8 cellular contexts compared by ENCODE assay signal in genomic region chr14:75147423-75148071, GRCh38. TPM values are rescaled to one million over a fixed set of nuclear protein-coding genes. Genes with fewer than 3 reads are reported as not detected.
DNase-seq lines count a peak whose midpoint lies in the region; ATAC-seq, FAIRE-seq and TF ChIP-seq lines count a peak whose summit lies in the region.

No MANE protein-coding gene starts in this region.

- POLR2A ChIA-PET in H1 (lab: Charles Lee; ENCODE audit: partially characterized antibody) = no interaction called here

- peak overlapping the region; percentile 10; the same call in 1 of the 2 replicates for H2AK5ac ChIP-seq in H1 (ENCODE audit: low read depth, low read length)

- H3K4me3 ChIP-seq in BE2C (ENCODE audit: low read depth, low read length) = no peak overlapping the region
- no peak overlapping the region for H3K4me3 ChIP-seq in H1 (ENCODE audit: extremely low read depth in 1 of 4, insufficient read depth in 2 of 4, low read depth in 3 of 4, low read length in 4 of 4)
- H3K4me3 ChIP-seq in lung = no peak overlapping the region
- no peak overlapping the region for H3K4me3 ChIP-seq in suprapubic skin

- H2BK5ac ChIP-seq in H1 (ENCODE audit: low read depth, low read length) = peak overlapping the region; percentile 26; the same call in 1 of the 2 replicates

- no peak overlapping the region for H3K14ac ChIP-seq in H1 (ENCODE audit: insufficient read length)

- no peak overlapping the region for H3K18ac ChIP-seq in H1 (ENCODE audit: extremely low read depth, low read length)

- no peak overlapping the region for H2AFZ ChIP-seq in H1 (ENCODE audit: low read length)

- peak overlapping the region; percentile 25 for H4K5ac ChIP-seq in H1 (ENCODE audit: insufficient read length, low read depth, low read length)

- DNase-seq in BE2C = no peak
- peak; percentile 50 for DNase-seq in NCI-H226
- peak in 1 of 2 experiments; percentile 57 for DNase-seq in H1 (ENCODE audit: low read depth in 1 of 2, low spot score in 2 of 2)
- DNase-seq in lung (ENCODE audit: low spot score) = peak; percentile 68
- peak; percentile 90 to 91 for DNase-seq in suprapubic skin (ENCODE audit: low spot score in 2 of 2)
- DNase-seq in RKO (ENCODE audit: low spot score) = no peak

- no peak overlapping the region for H4K8ac ChIP-seq in H1 (ENCODE audit: extremely low read depth, insufficient read depth, low read length)

- H3K23ac ChIP-seq in H1 (ENCODE audit: insufficient read length) = no peak overlapping the region

- TF ChIP-seq POLR2A in H1 (IDR thresholded peaks at IDR 0.05; ENCODE audit: control extremely low read depth in 1 of 2, low read depth in 2 of 2, low read length in 2 of 2) (no peak), suprapubic skin (IDR thresholded peaks at IDR 0.05) (no peak)

- CTCF ChIA-PET in H1 (lab: Charles Lee; ENCODE audit: partially characterized antibody) = interaction anchor here (0.7 to 1.2 kb wide), 6 partner anchors 23 to 154 kb away, joined by 3 to 4 read pairs (median 3); no protein-coding TSS in a partner anchor

- no peaks in the 10 kb centered on the region for H4K20me1 ChIP-seq in H1 (replicated peaks in 1 of 2; ENCODE audit: control insufficient read depth in 1 of 2, insufficient read depth in 2 of 2, low read length in 2 of 2)

- H3K27ac ChIP-seq in H1 (ENCODE audit: low read depth, low read length) = peak overlapping the region; percentile 64
- H3K27ac ChIP-seq in lung (ENCODE audit: low read depth in 1 of 2, low read length in 1 of 2) = peak overlapping the region; percentile 41 to 78
- peak overlapping the region; percentile 90 for H3K27ac ChIP-seq in suprapubic skin

- H2BK12ac ChIP-seq in H1 (ENCODE audit: low read depth, low read length) = no peak overlapping the region; the same call in 1 of the 2 replicates

- peak; percentile 40 to 58 for TF ChIP-seq RAD21 in H1 (IDR thresholded peaks at IDR 0.05 in 1 of 2, conservative IDR thresholded peaks at IDR 0.05 in 1 of 2; ENCODE audit: low read depth in 2 of 2, low read length in 2 of 2)

- TF ChIP-seq EP300 in H1 (IDR thresholded peaks at IDR 0.05; ENCODE audit: borderline replicate concordance in 1 of 2, low read depth in 2 of 2, low read length in 2 of 2) (no peak), suprapubic skin (IDR thresholded peaks at IDR 0.05) (no peak)

- ATAC-seq in lung (ENCODE audit: insufficient read depth, low FRiP score) (peak; percentile 77), HG02852 (IDR thresholded peaks at IDR 0.05; ENCODE audit: unreplicated experiment) (no peak), HG02763 (IDR thresholded peaks at IDR 0.05; ENCODE audit: unreplicated experiment) (no peak)

- H3K56ac ChIP-seq in H1 (replicated peaks; ENCODE audit: insufficient read length, low read depth, low read length) = no peak overlapping the region

- no peaks in the 10 kb centered on the region for H3K9me3 ChIP-seq in BE2C
- H3K9me3 ChIP-seq in H1 (ENCODE audit: insufficient read depth in 2 of 2, low read depth in 1 of 2, low read length in 1 of 2) = no peaks in the 10 kb centered on the region
- no peaks in the 10 kb centered on the region for H3K9me3 ChIP-seq in lung (ENCODE audit: control insufficient read depth in 2 of 2, insufficient read depth in 1 of 2, low read length in 1 of 2)
- no peaks in the 10 kb centered on the region for H3K9me3 ChIP-seq in suprapubic skin

- peak overlapping the region in 1 of 4 experiments; percentile 63; a peak in 1 of 7 replicates for H3K9ac ChIP-seq in H1 (replicated peaks in 1 of 4; ENCODE audit: extremely low read depth in 1 of 4, low read depth in 3 of 4, low read length in 3 of 4)

- no peak overlapping the region for H4K91ac ChIP-seq in H1 (replicated peaks; ENCODE audit: insufficient read length, low read length)

- H2BK120ac ChIP-seq in H1 (replicated peaks; ENCODE audit: low read depth, low read length) = no peak overlapping the region

- H3K23me2 ChIP-seq in H1 (ENCODE audit: low read depth, low read length) = no peaks in the 10 kb centered on the region

- H3K27me3 ChIP-seq in BE2C = no peaks in the 10 kb centered on the region
- no peaks in the 10 kb centered on the region for H3K27me3 ChIP-seq in H1 (replicated peaks in 1 of 4; ENCODE audit: control insufficient read depth in 3 of 4, extremely low read depth in 1 of 4, insufficient read depth in 3 of 4, low read length in 3 of 4)
- H3K27me3 ChIP-seq in lung (ENCODE audit: control insufficient read depth, insufficient read depth) = no peaks in the 10 kb centered on the region
- H3K27me3 ChIP-seq in suprapubic skin = no peaks in the 10 kb centered on the region

- H3K36me3 ChIP-seq in BE2C (peaks cover 42% of the 10 kb centered on the region), H1 (ENCODE audit: control insufficient read depth in 2 of 4, insufficient read depth in 4 of 4, low read length in 3 of 4) (peaks cover 0 to 8% (median 1%) of the 10 kb centered on the region in 4 experiments; a peak in 4 of 8 replicates), lung (ENCODE audit: control insufficient read depth in 2 of 2, insufficient read depth in 2 of 2, low read length in 2 of 2) (peaks cover 8 to 16% of the 10 kb centered on the region in 2 donors), suprapubic skin (peaks cover 26% of the 10 kb centered on the region)

- H3K4ac ChIP-seq in H1 (replicated peaks; ENCODE audit: insufficient read length, low read depth, low read length) = no peak overlapping the region

- no peak overlapping the region for H2BK20ac ChIP-seq in H1 (ENCODE audit: low read length)

- no peak for FAIRE-seq in H1 (lab: Jason Lieb, UNC)

- no peaks in the 10 kb centered on the region for H3K4me1 ChIP-seq in BE2C
- peaks cover 0 to 5% (median 1%) of the 10 kb centered on the region in 4 experiments; a peak in 2 of 7 replicates for H3K4me1 ChIP-seq in H1 (replicated peaks in 1 of 4; ENCODE audit: control insufficient read depth in 3 of 4, insufficient read depth in 4 of 4, low read length in 3 of 4)
- H3K4me1 ChIP-seq in lung (ENCODE audit: control insufficient read depth in 2 of 2, insufficient read depth in 2 of 2, low read length in 2 of 2) = peaks cover 5 to 8% of the 10 kb centered on the region in 2 donors
- peaks cover 80% of the 10 kb centered on the region for H3K4me1 ChIP-seq in suprapubic skin

- peak overlapping the region; percentile 16 to 43; a peak in 3 of 4 replicates for H3K4me2 ChIP-seq in H1 (ENCODE audit: insufficient read depth in 1 of 2, low read depth in 2 of 2, low read length in 2 of 2)

- no peaks in the 10 kb centered on the region for H3K79me2 ChIP-seq in H1 (ENCODE audit: control insufficient read depth in 1 of 2, insufficient read depth in 2 of 2, low read length in 2 of 2)

- no peaks in the 10 kb centered on the region; the same call in 1 of the 2 replicates for H3K79me1 ChIP-seq in H1 (ENCODE audit: low read depth, low read length)

- no peak overlapping the region for H2BK15ac ChIP-seq in H1 (ENCODE audit: low read length)

- TF ChIP-seq CTCF in BE2C (IDR thresholded peaks at IDR 0.05; ENCODE audit: low read depth, low read length) = 0 out of 2 replicates have a peak, but pooled peaks have one; percentile 5
- peak; percentile 61 to 79 (median 62) for TF ChIP-seq CTCF in H1 (IDR thresholded peaks at IDR 0.05; ENCODE audit: control extremely low read depth in 1 of 3, insufficient read depth in 1 of 3, low read depth in 1 of 3, low read length in 3 of 3)
- TF ChIP-seq CTCF in lung (IDR thresholded peaks at IDR 0.05; ENCODE audit: control extremely low read depth, extremely low read depth) = peak; percentile 8
- TF ChIP-seq CTCF in suprapubic skin (IDR thresholded peaks at IDR 0.05) = peak; percentile 44 to 48

- 61% methylated on average over 11 of the region's 13 CpGs; no CpG with 5 or more reads in 1 of the 2 experiments for WGBS in H1 (ENCODE audit: extremely low coverage in 1 of 2, insufficient coverage in 1 of 2, insufficient read length in 1 of 2, insufficient replicate concordance in 2 of 2, low coverage in 1 of 2, low lambda C conversion rate in 2 of 2, missing lambda C conversion rate in 1 of 2), 2 experiments
- 48 to 51% methylated on average over 13 of the region's 13 CpGs for WGBS in lung, 2 donors
- WGBS in suprapubic skin = 59% methylated on average over 13 of the region's 13 CpGs

TF ChIP-seq in H1, 55 proteins besides CTCF, POLR2A, EP300 and RAD21:
- TF ChIP-seq CREB1 (IDR thresholded peaks at IDR 0.05) (0 out of 2 replicates have a peak, but pooled peaks have one; percentile 29), TEAD4 (IDR thresholded peaks at IDR 0.05; ENCODE audit: low read depth, low read length) (peak; percentile 65; the same call in 1 of the 2 replicates), MAX (IDR thresholded peaks at IDR 0.05) (0 out of 2 replicates have a peak, but pooled peaks have one; percentile 12), TCF12 (IDR thresholded peaks at IDR 0.05; ENCODE audit: low read depth, low read length) (no peak)

RNA-seq across cellular contexts. Expression of gene NEK9, which starts 20.7 kb away (rescaled TPM):
- 74.0 TPM for polyA plus RNA-seq in BE2C (2012; ENCODE audit: insufficient read depth, insufficient read length, low read depth)
- 39.5 and 43.6 TPM in 2 replicates for total RNA-seq in H1 (2021; fragmentation: NEBNext Ultra II Directional; extraction: Animal tissue kit (Norgen Biotek cat#: 25700))
- 16.0 and 28.0 TPM in 2 replicates for polyA plus RNA-seq in H1 (2011; rRNA removed)
- 25.0 TPM for polyA plus RNA-seq in H1 (2011; cell fraction: cytosol; rRNA removed)
- 44.9 TPM for polyA plus RNA-seq in H1 (2011; cell fraction: nucleus; rRNA removed)
- 30.0 to 39.2 TPM (median 31.7 TPM) in 4 replicates for polyA plus RNA-seq in H1 (2012, experiment 1 of 2)
- polyA plus RNA-seq in H1 (2012, experiment 2 of 2) = 1.8 TPM
- 16.0 TPM for polyA plus RNA-seq in H1 (2013, experiment 1 of 2)
- 15.4 TPM for polyA plus RNA-seq in H1 (2013, experiment 2 of 2)
- 36.4 and 45.8 TPM in 2 replicates for polyA minus RNA-seq in H1 (2011; rRNA and poly(A)+ RNA removed)
- polyA minus RNA-seq in H1 (2011; cell fraction: cytosol; rRNA and poly(A)+ RNA removed) = 23.2 TPM
- 50.6 TPM for polyA minus RNA-seq in H1 (2011; cell fraction: nucleus; rRNA and poly(A)+ RNA removed)
- total RNA-seq in lung = 10 to 100 TPM; 74.1 to 76.3 TPM
- 10 to 100 TPM; 23.1 to 32.4 TPM for polyA plus RNA-seq in lung
- total RNA-seq in suprapubic skin = 10 to 100 TPM; 22.2 to 58.3 (median 34.3) TPM

RNA-seq across cellular contexts. Expression of gene TMED10, which starts 28.9 kb away (rescaled TPM):
- polyA plus RNA-seq in BE2C (2012; ENCODE audit: insufficient read depth, insufficient read length, low read depth) = 153 TPM
- 250 and 251 TPM in 2 replicates for total RNA-seq in H1 (2021; fragmentation: NEBNext Ultra II Directional; extraction: Animal tissue kit (Norgen Biotek cat#: 25700))
- polyA plus RNA-seq in H1 (2011; rRNA removed) (163 and 218 TPM in 2 replicates), lung (100 to 1,000 TPM in 1 of 2 donors, 10 to 100 TPM in 1; 79.5 to 332 TPM)
- polyA plus RNA-seq in H1 (2011; cell fraction: cytosol; rRNA removed) = 163 TPM
- 194 TPM for polyA plus RNA-seq in H1 (2011; cell fraction: nucleus; rRNA removed)
- 188 to 225 TPM (median 214 TPM) in 4 replicates for polyA plus RNA-seq in H1 (2012, experiment 1 of 2)
- 35.0 TPM for polyA plus RNA-seq in H1 (2012, experiment 2 of 2)
- polyA plus RNA-seq in H1 (2013, experiment 1 of 2) = 254 TPM
- 326 TPM for polyA plus RNA-seq in H1 (2013, experiment 2 of 2)
- 528 and 582 TPM in 2 replicates for polyA minus RNA-seq in H1 (2011; rRNA and poly(A)+ RNA removed)
- polyA minus RNA-seq in H1 (2011; cell fraction: cytosol; rRNA and poly(A)+ RNA removed) = 221 TPM
- 120 TPM for polyA minus RNA-seq in H1 (2011; cell fraction: nucleus; rRNA and poly(A)+ RNA removed)
- total RNA-seq in lung (100 to 1,000 TPM; 217 to 398 TPM), suprapubic skin (100 to 1,000 TPM; 123 to 235 (median 198) TPM)

Comparison
In these comparisons a context has a peak if more than half of its experiments do, and no peak if none do; other contexts are left out.
1. DNase-seq: peak in NCI-H226 (single experiment), lung (single experiment) and suprapubic skin (2 of 2); none in BE2C (single experiment) and RKO (single experiment).
2. CTCF ChIP-seq: peak in every context shown above with its lines; median percentile 62 in H1; 46 in suprapubic skin; 8 in lung; 5 in BE2C.
3. Peak in every context shown above with its lines, with median percentiles within 50 percentile points of each other: H3K27ac ChIP-seq.